10 cellular contexts compared by ENCODE assay signal in the genomic region with DNA sequence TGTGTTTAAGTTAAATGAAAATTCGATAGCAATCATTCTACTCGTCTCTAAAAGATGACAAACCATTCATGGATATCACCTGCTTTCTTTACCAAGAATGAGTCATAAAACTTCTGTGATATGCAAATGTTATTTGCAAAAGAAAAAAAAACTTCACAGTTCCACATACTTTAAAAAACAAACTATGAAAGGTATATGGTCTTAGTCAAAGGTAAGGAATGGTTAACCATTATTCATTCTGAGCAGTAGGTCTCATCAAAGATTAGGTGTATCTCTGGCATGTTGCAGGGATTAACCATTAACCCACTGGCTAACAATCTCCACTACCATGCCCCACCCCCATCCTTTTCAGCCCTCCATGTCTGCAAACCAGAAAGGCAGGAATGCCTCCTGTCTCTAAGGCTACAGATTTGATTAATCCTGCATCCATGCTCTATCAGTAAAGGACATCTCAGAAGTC. TPM values are rescaled to one million over a fixed set of nuclear protein-coding genes. Genes with fewer than 3 reads are reported as not detected.
A peak's percentile ranks its signal among the peaks of the same experiment; 100 is the strongest.
DNase-seq lines count a peak whose midpoint lies in the region; ATAC-seq, FAIRE-seq and TF ChIP-seq lines count a peak whose summit lies in the region.
"Had no signal": no experiment of that assay in that cellular context is flagged by ENCODE, and none has a peak within 500 bp of the region (broad histone marks: within the 10 kb centered on the region; RNA-seq: fewer than 3 reads in every experiment).

No MANE protein-coding gene starts in this region.

- 0 out of 2 replicates have a peak, but pooled peaks cover 7% of the 10 kb centered on the region for H3K9me3 ChIP-seq in PC-9 (ENCODE audit: insufficient read depth, low read depth)

- TF ChIP-seq CTCF in PC-9 (conservative IDR thresholded peaks at IDR 0.05), result no peak

- no peak overlapping the region for H2AFZ ChIP-seq in PC-9

- H3K36me3 ChIP-seq in PC-9 (ENCODE audit: low read depth), result no peaks in the 10 kb centered on the region
- H3K36me3 ChIP-seq: cardiac muscle cell had no signal

- ATAC-seq in GM19043 (IDR thresholded peaks at IDR 0.05; ENCODE audit: low read depth, unreplicated experiment), result peak; percentile 78
- peak; percentile 80 for ATAC-seq in HG02870 (IDR thresholded peaks at IDR 0.05; ENCODE audit: unreplicated experiment)

- H3F3A ChIP-seq in PC-9 (ENCODE audit: insufficient read depth, low read depth), result peaks cover 31% of the 10 kb centered on the region

- peak overlapping the region; percentile 6; the same call in 1 of the 2 replicates for H3K4me3 ChIP-seq in PC-9
- H3K4me3 ChIP-seq: cardiac muscle cell, MG63 had no signal

- intact Hi-C loops in PC-9 (cut with micrococcal nuclease; ENCODE audit: unreplicated experiment), result loop anchor here (1.0 to 2.0 kb wide), 6 partner anchors 9 to 128 kb away; partner anchors contain the start of gene PTPN14

- no peak for FAIRE-seq in GM12892 (lab: Jason Lieb, UNC)

- no TSS peak for BruUV-seq in PC-9 (replicated peaks; lab: Mats Ljungman, UMichigan)

- no peaks in the 10 kb centered on the region for H3K27me3 ChIP-seq in PC-9 (ENCODE audit: insufficient read depth, low read depth)
- H3K27me3 ChIP-seq: cardiac muscle cell, MG63 had no signal

- no peaks in the 10 kb centered on the region for H3K9me2 ChIP-seq in PC-9 (ENCODE audit: insufficient read depth)

- no peak for TF ChIP-seq POLR2A in GM12892 (IDR thresholded peaks at IDR 0.05; ENCODE audit: low read depth, low read length)

- POLR2A ChIA-PET in PC-9 (lab: Charles Lee; ENCODE audit: unreplicated experiment), result interaction anchor here (0.6 to 1.4 kb wide), 2 partner anchors 45 to 96 kb away, joined by 5 to 13 read pairs; partner anchors contain the start of gene PTPN14

- H4K20me1 ChIP-seq in PC-9 (ENCODE audit: insufficient read depth), result no peaks in the 10 kb centered on the region

- H3K27ac ChIP-seq in PC-9, result peak overlapping the region; percentile 13; the same call in 1 of the 2 replicates
- H3K27ac ChIP-seq: cardiac muscle cell had no signal

- peak overlapping the region; percentile 59 for H3K4me2 ChIP-seq in PC-9

- H3K79me2 ChIP-seq in PC-9 (ENCODE audit: low read depth), result peaks cover 49% of the 10 kb centered on the region

- DNase-seq in PC-9 (peak; percentile 75 to 97), mucosa of gallbladder (ENCODE audit: low spot score) (peak; percentile 77), NAMALWA (ENCODE audit: low spot score) (no peak), NCI-H1092 treated with DMSO at 0.1 percent for 48 hours (lab: John Stamatoyannopoulos, UW) (no peak), activated T-cell treated with anti-CD3 and anti-CD28 coated beads for 4 hours (no peak), GM12892 (ENCODE audit: insufficient read length) (no peak)
- DNase-seq: MG63 had no signal

- CTCF ChIA-PET in PC-9 (lab: Charles Lee), result no interaction called here

- peaks cover 47% of the 10 kb centered on the region for H3K4me1 ChIP-seq in PC-9 (replicated peaks; ENCODE audit: insufficient read depth)

RNA-seq across cellular contexts. Expression of gene PTPN14, which starts 44.4 kb away (rescaled TPM):
- total RNA-seq in PC-9 (2021) (59.2 and 78.9 TPM in 2 replicates), mucosa of gallbladder (46.2 TPM)
- polyA plus RNA-seq in GM12892 (2012; ENCODE audit: missing spikeins), result 0.59 TPM

Comparison
In these comparisons a context has a peak if more than half of its experiments do, and no peak if none do; other contexts are left out.
1. DNase-seq: peak in PC-9 (2 of 2) and mucosa of gallbladder (single experiment); none in NAMALWA (single experiment), NCI-H1092 treated with DMSO at 0.1 percent for 48 hours (single experiment), activated T-cell treated with anti-CD3 and anti-CD28 coated beads for 4 hours (single experiment) and GM12892 (single experiment).